ENCODE assay signal across 8 cellular contexts in genomic region chr2:23940976-23941605, GRCh38. TPM values are rescaled to one million over a fixed set of nuclear protein-coding genes. Genes with fewer than 3 reads are reported as not detected.
DNase-seq lines count a peak whose midpoint lies in the region; ATAC-seq and TF ChIP-seq lines count a peak whose summit lies in the region.

No MANE protein-coding gene starts in this region.

- no peak overlapping the region for H2BK15ac ChIP-seq in IMR-90 (ENCODE audit: low read depth, low read length)

- peak overlapping the region; percentile 92 for H3K23ac ChIP-seq in IMR-90 (ENCODE audit: low read depth, low read length)

- H3K9ac ChIP-seq in IMR-90 (ENCODE audit: low read depth, low read length) = peak overlapping the region; percentile 78

- H3K9me3 Mint-ChIP-seq in activated naive CD8-positive, alpha-beta T cell treated with anti-CD3 and anti-CD28 coated beads for 36 hours = no peaks in the 10 kb centered on the region

- H3K9me3 ChIP-seq in IMR-90 (ENCODE audit: control insufficient read depth, insufficient read depth, low read length) = no peaks in the 10 kb centered on the region

- H3K56ac ChIP-seq in IMR-90 (ENCODE audit: extremely low read depth, insufficient read depth, low read length) = peak overlapping the region; percentile 75

- ATAC-seq in IMR-90 (ENCODE audit: low read depth) = no peak
- no peak for ATAC-seq in GM19035 (IDR thresholded peaks at IDR 0.05; ENCODE audit: unreplicated experiment)
- no peak for ATAC-seq in GM21367 (IDR thresholded peaks at IDR 0.05; ENCODE audit: unreplicated experiment)

- H2BK120ac ChIP-seq in IMR-90 (ENCODE audit: low read depth, low read length) = 0 out of 2 replicates have a peak overlapping the region, but pooled peaks have one; percentile 35

- peak overlapping the region; percentile 24 for H3K4ac ChIP-seq in IMR-90 (ENCODE audit: low read depth, low read length)

- H4K5ac ChIP-seq in IMR-90 (ENCODE audit: low read depth, low read length) = 0 out of 2 replicates have a peak overlapping the region, but pooled peaks have one; percentile 0

- in situ Hi-C loops in IMR-90 (cut with MboI; ENCODE audit: low sequenced_read_pairs) = no loop called here

- CTCF ChIA-PET in IMR-90 (lab: Yijun Ruan, JAX) = no interaction called here

- H3K36me3 ChIP-seq in IMR-90 (ENCODE audit: control insufficient read depth, insufficient read depth, low read length) = peaks cover 3% of the 10 kb centered on the region; the same call in 1 of the 2 replicates

- peak overlapping the region; percentile 58 for H3K27ac Mint-ChIP-seq in activated naive CD8-positive, alpha-beta T cell treated with anti-CD3 and anti-CD28 coated beads for 36 hours

- H2AK5ac ChIP-seq in IMR-90 (ENCODE audit: low read depth, low read length) = no peak overlapping the region; the same call in 1 of the 2 replicates

- peak overlapping the region; percentile 55; the same call in 1 of the 2 replicates for H3K18ac ChIP-seq in IMR-90 (ENCODE audit: low read depth, low read length)

- peaks cover 14% of the 10 kb centered on the region for H3K4me1 ChIP-seq in IMR-90 (ENCODE audit: control insufficient read depth, insufficient read depth, low read length)

- 0% methylated on average over 2 of the region's 15 CpGs; no CpG with 5 or more reads in 1 of the 2 experiments for whole genome bisulfite sequencing in IMR-90 (ENCODE audit: extremely low coverage in 2 of 2, insufficient read length in 1 of 2), 2 experiments

- peak overlapping the region; percentile 86 for H2BK5ac ChIP-seq in IMR-90 (ENCODE audit: low read depth, low read length, poor library complexity, severe bottlenecking)

- DNase-seq in CD1c-positive myeloid dendritic cell (ENCODE audit: extremely low spot score) (peak; percentile 27), IMR-90 (peak; percentile 45), hippocampal formation (lab: John Stamatoyannopoulos, UW) (peak; percentile 25 to 49), skeletal muscle cell (ENCODE audit: low read depth) (no peak)
- no peak for DNase-seq in activated naive CD8-positive, alpha-beta T cell treated with anti-CD3 and anti-CD28 coated beads for 36 hours
- DNase-seq in stimulated activated CD4-positive, alpha-beta T cell treated with anti-CD3 and anti-CD28 coated beads, Interleukin-2, amount 100 ng/mL, for 24 hours = no peak

- no peak for TF ChIP-seq POLR2A in IMR-90 (IDR thresholded peaks at IDR 0.05; ENCODE audit: low read depth, low read length)

- H2AFZ ChIP-seq in IMR-90 (replicated peaks; ENCODE audit: low read length, poor library complexity) = peak overlapping the region; percentile 94

- no peak; the same call in 1 of the 2 replicates for TF ChIP-seq RAD21 in IMR-90 (IDR thresholded peaks at IDR 0.05; ENCODE audit: low read length)

- H3K4me3 Mint-ChIP-seq in activated naive CD8-positive, alpha-beta T cell treated with anti-CD3 and anti-CD28 coated beads for 36 hours = peak overlapping the region; percentile 87

- H3K79me1 ChIP-seq in IMR-90 (ENCODE audit: low read depth in 1 of 2, low read length in 2 of 2) = peaks cover 14 to 61% of the 10 kb centered on the region in 2 experiments

- H4K91ac ChIP-seq in IMR-90 (ENCODE audit: insufficient read depth, low read depth, low read length) = peak overlapping the region; percentile 20

- no TSS peak for BruUV-seq in IMR-90 (replicated peaks; lab: Mats Ljungman, UMichigan)

- H3K9me1 ChIP-seq in IMR-90 (ENCODE audit: insufficient read depth, low read length) = peaks cover 16% of the 10 kb centered on the region

- peak overlapping the region; percentile 75 for H3K27ac ChIP-seq in IMR-90 (ENCODE audit: insufficient read depth, low read length)

- peak overlapping the region in 1 of 2 experiments; percentile 88; a peak in 3 of 4 replicates for H4K8ac ChIP-seq in IMR-90 (ENCODE audit: low read depth in 2 of 2, low read length in 2 of 2)

- TF ChIP-seq CTCF in IMR-90 (conservative IDR thresholded peaks at IDR 0.05; ENCODE audit: low read depth, low read length) = no peak

- H3K4me3 ChIP-seq in IMR-90 (ENCODE audit: insufficient read depth, low read depth, low read length) (peak overlapping the region; percentile 96), skeletal muscle cell (ENCODE audit: low read depth, low read length) (peak overlapping the region; percentile 57)

- H3K4me1 Mint-ChIP-seq in activated naive CD8-positive, alpha-beta T cell treated with anti-CD3 and anti-CD28 coated beads for 36 hours = peaks cover 24% of the 10 kb centered on the region

- dilution Hi-C loops in IMR-90 (cut with HindIII; ENCODE audit: low sequenced_read_pairs, unreplicated experiment) = no loop called here

- intact Hi-C loops in IMR-90 (cut with micrococcal nuclease) = loop anchor here (10.0 kb wide), 1 partner anchor 104 kb away; the partner anchor contains the start of genes FKBP1B and WDCP

- H3K27me3 Mint-ChIP-seq in activated naive CD8-positive, alpha-beta T cell treated with anti-CD3 and anti-CD28 coated beads for 36 hours = peaks cover 10% of the 10 kb centered on the region

- POLR2A ChIA-PET in IMR-90 (lab: Charles Lee; ENCODE audit: unreplicated experiment) = no interaction called here

- peaks cover 10% of the 10 kb centered on the region for H3K36me3 Mint-ChIP-seq in activated naive CD8-positive, alpha-beta T cell treated with anti-CD3 and anti-CD28 coated beads for 36 hours

- peak overlapping the region; percentile 49 for H3K14ac ChIP-seq in IMR-90 (replicated peaks; ENCODE audit: low read depth, low read length)

- H2AK9ac ChIP-seq in IMR-90 (replicated peaks; ENCODE audit: low read depth, low read length, poor library complexity) = peak overlapping the region; percentile 80

- H4K20me1 ChIP-seq in IMR-90 (ENCODE audit: insufficient read depth, low read length) = peaks cover 8% of the 10 kb centered on the region; the same call in 1 of the 2 replicates

- no peak overlapping the region for H2BK20ac ChIP-seq in IMR-90 (ENCODE audit: low read depth, low read length)

- peak overlapping the region; percentile 95 for H3K4me2 ChIP-seq in IMR-90 (ENCODE audit: low read depth, low read length)

- H3K27me3 ChIP-seq in IMR-90 (ENCODE audit: control insufficient read depth, insufficient read depth, low read length) = no peaks in the 10 kb centered on the region

TF ChIP-seq in IMR-90, 13 proteins besides CTCF, POLR2A, EP300 and RAD21:
- TF ChIP-seq, protein P1, sequence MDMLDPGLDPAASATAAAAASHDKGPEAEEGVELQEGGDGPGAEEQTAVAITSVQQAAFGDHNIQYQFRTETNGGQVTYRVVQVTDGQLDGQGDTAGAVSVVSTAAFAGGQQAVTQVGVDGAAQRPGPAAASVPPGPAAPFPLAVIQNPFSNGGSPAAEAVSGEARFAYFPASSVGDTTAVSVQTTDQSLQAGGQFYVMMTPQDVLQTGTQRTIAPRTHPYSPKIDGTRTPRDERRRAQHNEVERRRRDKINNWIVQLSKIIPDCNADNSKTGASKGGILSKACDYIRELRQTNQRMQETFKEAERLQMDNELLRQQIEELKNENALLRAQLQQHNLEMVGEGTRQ (IDR thresholded peaks at IDR 0.05; ENCODE audit: low read depth, low read length) = no peak
- no peak for TF ChIP-seq FOS (IDR thresholded peaks at IDR 0.05; ENCODE audit: low read depth, low read length)
- TF ChIP-seq MAZ (IDR thresholded peaks at IDR 0.05; ENCODE audit: borderline replicate concordance, low read depth, low read length) = no peak
- TF ChIP-seq CEBPB (IDR thresholded peaks at IDR 0.05; ENCODE audit: low read depth, low read length) = no peak
- no peak for TF ChIP-seq NFE2L2 (IDR thresholded peaks at IDR 0.05; ENCODE audit: low read depth, low read length)
- no peak for TF ChIP-seq RFX5 (IDR thresholded peaks at IDR 0.05; ENCODE audit: low read depth, low read length)
- no peak for TF ChIP-seq CHD1 (IDR thresholded peaks at IDR 0.05; ENCODE audit: low read depth, low read length)
- no peak for TF ChIP-seq MAFK (IDR thresholded peaks at IDR 0.05; ENCODE audit: low read depth, low read length)
- TF ChIP-seq, protein P2, sequence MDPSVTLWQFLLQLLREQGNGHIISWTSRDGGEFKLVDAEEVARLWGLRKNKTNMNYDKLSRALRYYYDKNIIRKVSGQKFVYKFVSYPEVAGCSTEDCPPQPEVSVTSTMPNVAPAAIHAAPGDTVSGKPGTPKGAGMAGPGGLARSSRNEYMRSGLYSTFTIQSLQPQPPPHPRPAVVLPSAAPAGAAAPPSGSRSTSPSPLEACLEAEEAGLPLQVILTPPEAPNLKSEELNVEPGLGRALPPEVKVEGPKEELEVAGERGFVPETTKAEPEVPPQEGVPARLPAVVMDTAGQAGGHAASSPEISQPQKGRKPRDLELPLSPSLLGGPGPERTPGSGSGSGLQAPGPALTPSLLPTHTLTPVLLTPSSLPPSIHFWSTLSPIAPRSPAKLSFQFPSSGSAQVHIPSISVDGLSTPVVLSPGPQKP (IDR thresholded peaks at IDR 0.05; ENCODE audit: borderline replicate concordance, low read depth, low read length) = no peak
- TF ChIP-seq SMC3 (IDR thresholded peaks at IDR 0.05; ENCODE audit: low read depth, low read length) = no peak
- no peak for TF ChIP-seq MXI1 (IDR thresholded peaks at IDR 0.05; ENCODE audit: borderline replicate concordance, low read depth, low read length)
- no peak for TF ChIP-seq BHLHE40 (IDR thresholded peaks at IDR 0.05; ENCODE audit: low read depth, low read length)
- no peak for TF ChIP-seq RCOR1 (IDR thresholded peaks at IDR 0.05; ENCODE audit: insufficient replicate concordance, low read length)

RNA-seq across cellular contexts. Expression of gene UBXN2A, which starts 0.8 kb away (rescaled TPM):
- total RNA-seq in IMR-90 (2012; rRNA removed) = 7.7 and 10.8 TPM in 2 replicates
- polyA plus RNA-seq in IMR-90 (2012; rRNA removed) = 3.2 and 4.6 TPM in 2 replicates
- polyA plus RNA-seq in IMR-90 (2012; cell fraction: cytosol; rRNA removed) = 0.87 and 1.5 TPM in 2 replicates
- 0.30 and 1.7 TPM in 2 replicates for polyA plus RNA-seq in IMR-90 (2012; cell fraction: nucleus; rRNA removed; ENCODE audit: low replicate concordance)
- total RNA-seq in activated naive CD8-positive, alpha-beta T cell treated with anti-CD3 and anti-CD28 coated beads for 36 hours = 10 to 100 TPM; 12.4 to 12.6 TPM

RNA-seq across cellular contexts. Expression of gene ATAD2B, which starts 14.2 kb away (rescaled TPM):
- total RNA-seq in IMR-90 (2012; rRNA removed) = 5.0 and 9.4 TPM in 2 replicates
- polyA plus RNA-seq in IMR-90 (2012; rRNA removed) = 0.99 and 1.5 TPM in 2 replicates
- polyA plus RNA-seq in IMR-90 (2012; cell fraction: cytosol; rRNA removed) = 0.27 and 0.34 TPM in 2 replicates
- polyA plus RNA-seq in IMR-90 (2012; cell fraction: nucleus; rRNA removed; ENCODE audit: low replicate concordance) = 2.3 and 4.8 TPM in 2 replicates
- 10 to 100 TPM; 11.9 to 12.3 TPM for total RNA-seq in activated naive CD8-positive, alpha-beta T cell treated with anti-CD3 and anti-CD28 coated beads for 36 hours

Comparison
In these comparisons a context has a peak if more than half of its experiments do, and no peak if none do; other contexts are left out.
1. DNase-seq: peak in CD1c-positive myeloid dendritic cell (single experiment), IMR-90 (single experiment) and hippocampal formation (2 of 2); none in activated naive CD8-positive, alpha-beta T cell treated with anti-CD3 and anti-CD28 coated beads for 36 hours (single experiment), skeletal muscle cell (single experiment) and stimulated activated CD4-positive, alpha-beta T cell treated with anti-CD3 and anti-CD28 coated beads, Interleukin-2, amount 100 ng/mL, for 24 hours (0 of 2).